Comparison of ENCODE assay signal across 1 cellular context in the genomic region with DNA sequence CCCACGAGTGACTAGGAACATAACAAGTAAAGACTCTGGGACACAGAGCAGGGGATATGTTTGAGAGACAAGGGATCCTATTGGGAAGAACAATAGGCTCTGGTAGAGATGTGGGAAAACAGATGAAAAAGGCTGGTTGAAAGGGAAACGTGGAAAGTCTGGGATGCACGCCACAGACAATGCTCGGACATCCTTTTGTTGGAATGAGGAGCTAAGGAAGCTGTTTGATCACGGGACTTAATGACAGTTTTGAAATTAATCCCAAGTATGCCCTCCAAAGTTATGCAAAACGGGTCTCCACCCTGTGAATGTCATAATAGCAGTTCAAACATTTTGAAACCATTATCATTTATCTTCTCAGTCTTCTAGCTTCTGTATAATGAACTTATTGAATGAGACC.
TF ChIP-seq lines count a peak whose summit lies in the region.

No MANE protein-coding gene starts in this region.

TF ChIP-seq in H1, 55 proteins besides CTCF, POLR2A, EP300 and RAD21 (continued from another document):
- TF ChIP-seq, protein P1, sequence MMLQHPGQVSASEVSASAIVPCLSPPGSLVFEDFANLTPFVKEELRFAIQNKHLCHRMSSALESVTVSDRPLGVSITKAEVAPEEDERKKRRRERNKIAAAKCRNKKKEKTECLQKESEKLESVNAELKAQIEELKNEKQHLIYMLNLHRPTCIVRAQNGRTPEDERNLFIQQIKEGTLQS (IDR thresholded peaks at IDR 0.05; ENCODE audit: insufficient read depth, low read depth, low read length), result no peak
- no peak for TF ChIP-seq BACH1 (IDR thresholded peaks at IDR 0.05; ENCODE audit: low read length)
TF ChIP-seq in H1: peak in this region for 0.
